14 cellular contexts compared by ENCODE assay signal in genomic region chr6:111752476-111752875, GRCh38.
DNase-seq lines count a peak whose midpoint lies in the region; ATAC-seq and TF ChIP-seq lines count a peak whose summit lies in the region.
"Had no signal": no experiment of that assay in that cellular context is flagged by ENCODE, and none has a peak within 500 bp of the region (broad histone marks: within the 10 kb centered on the region; RNA-seq: fewer than 3 reads in every experiment).

No MANE protein-coding gene starts in this region.

- peak overlapping the region; percentile 9 for H3K4me3 Mint-ChIP-seq in activated CD8-positive, alpha-beta memory T cell treated with anti-CD3 and anti-CD28 coated beads, Interleukin-2, amount 10 ng/mL, durations not matched to agents 7 days and 5 days
- H3K4me3 Mint-ChIP-seq in activated B cell treated with CpG ODN at 0.5 μM for 24 hours = no peak overlapping the region
- H3K4me3 Mint-ChIP-seq in endothelial cell (ENCODE audit: unreplicated experiment) = peak overlapping the region; percentile 76
- H3K4me3 Mint-ChIP-seq in stimulated activated naive B cell treated with anti-CD40 and anti-IgM and Interleukin-4, amounts not matched to agents 10 μg/mL and 1 μg/mL and 100 μg/mL, for 72 hours = no peak overlapping the region

- peaks cover 54% of the 10 kb centered on the region for H3K36me3 Mint-ChIP-seq in activated CD8-positive, alpha-beta memory T cell treated with anti-CD3 and anti-CD28 coated beads, Interleukin-2, amount 10 ng/mL, durations not matched to agents 7 days and 5 days
- H3K36me3 Mint-ChIP-seq in activated B cell treated with CpG ODN at 0.5 μM for 24 hours (ENCODE audit: low read depth) (peaks cover 6% of the 10 kb centered on the region), endothelial cell (ENCODE audit: low read depth, unreplicated experiment) (peaks cover 38% of the 10 kb centered on the region)
- peaks cover 31 to 44% of the 10 kb centered on the region in 2 donors for H3K36me3 Mint-ChIP-seq in stimulated activated naive B cell treated with anti-CD40 and anti-IgM and Interleukin-4, amounts not matched to agents 10 μg/mL and 1 μg/mL and 100 μg/mL, for 72 hours

- H3K9me3 Mint-ChIP-seq in activated CD8-positive, alpha-beta memory T cell treated with anti-CD3 and anti-CD28 coated beads, Interleukin-2, amount 10 ng/mL, durations not matched to agents 7 days and 5 days (ENCODE audit: low read depth) = no peaks in the 10 kb centered on the region
- H3K9me3 Mint-ChIP-seq in activated B cell treated with CpG ODN at 0.5 μM for 24 hours (no peaks in the 10 kb centered on the region), endothelial cell (ENCODE audit: unreplicated experiment) (no peaks in the 10 kb centered on the region)
- peaks cover 0 to 3% of the 10 kb centered on the region in 2 donors for H3K9me3 Mint-ChIP-seq in stimulated activated naive B cell treated with anti-CD40 and anti-IgM and Interleukin-4, amounts not matched to agents 10 μg/mL and 1 μg/mL and 100 μg/mL, for 72 hours

- DNase-seq in activated CD8-positive, alpha-beta memory T cell treated with anti-CD3 and anti-CD28 coated beads, Interleukin-2, amount 10 ng/mL, durations not matched to agents 7 days and 5 days = no peak
- no peak for DNase-seq in activated CD8-positive, alpha-beta memory T cell treated with anti-CD3 and anti-CD28 coated beads, Interleukin-2, amount 50 U/mL, for 4 hours
- DNase-seq in activated B cell treated with CpG ODN at 0.5 μM for 24 hours = no peak
- DNase-seq in endothelial cell (ENCODE audit: low spot score) = no peak
- DNase-seq in stimulated activated naive B cell treated with anti-CD40 and anti-IgM and Interleukin-4, amounts not matched to agents 10 μg/mL and 1 μg/mL and 100 μg/mL, for 72 hours = no peak
- DNase-seq in ureter (ENCODE audit: low spot score) = no peak
- DNase-seq: esophagus squamous epithelium, midbrain, NCI-H187 treated with DMSO at 0.1 percent for 48 hours, NCI-H526 treated with DMSO at 0.1 percent for 48 hours, WERI-Rb-1 had no signal

- TF ChIP-seq CTCF in activated B cell treated with CpG ODN at 0.5 μM for 24 hours (IDR thresholded peaks at IDR 0.05) = no peak
- no peak for TF ChIP-seq CTCF in endothelial cell (IDR thresholded peaks at IDR 0.05; ENCODE audit: unreplicated experiment)

- POLR2A ChIA-PET in activated B cell treated with CpG ODN at 0.5 μM for 24 hours (lab: Charles Lee) = interaction anchor here (1.0 kb wide), 1 partner anchor 291 kb away, joined by 3 read pairs; no protein-coding TSS in a partner anchor

- CTCF ChIA-PET in activated CD8-positive, alpha-beta memory T cell treated with anti-CD3 and anti-CD28 coated beads, Interleukin-2, amount 10 ng/mL, durations not matched to agents 7 days and 5 days (lab: Charles Lee) = interaction anchor here (0.7 to 3.0 kb wide), 8 partner anchors 11 to 40 kb away, joined by 3 to 27 read pairs (median 5); no protein-coding TSS in a partner anchor
- CTCF ChIA-PET in activated B cell treated with CpG ODN at 0.5 μM for 24 hours (lab: Charles Lee) = no interaction called here

- intact Hi-C loops in activated B cell treated with CpG ODN at 0.5 μM for 24 hours (cut with micrococcal nuclease) = no loop called here

- ATAC-seq in activated CD8-positive, alpha-beta memory T cell treated with anti-CD3 and anti-CD28 coated beads, Interleukin-2, amount 10 ng/mL, durations not matched to agents 7 days and 5 days = no peak
- ATAC-seq in activated B cell treated with CpG ODN at 0.5 μM for 24 hours (ENCODE audit: low read depth) = no peak
- ATAC-seq in stimulated activated naive B cell treated with anti-CD40 and anti-IgM and Interleukin-4, amounts not matched to agents 10 μg/mL and 1 μg/mL and 100 μg/mL, for 72 hours (replicated peaks) = no peak
- no peak for ATAC-seq in GM18519 (IDR thresholded peaks at IDR 0.05; ENCODE audit: low FRiP score, unreplicated experiment)
- ATAC-seq in GM19467 (IDR thresholded peaks at IDR 0.05; ENCODE audit: unreplicated experiment) = no peak
- ATAC-seq: Panc1 had no signal

- no peaks in the 10 kb centered on the region for H3K27me3 Mint-ChIP-seq in activated CD8-positive, alpha-beta memory T cell treated with anti-CD3 and anti-CD28 coated beads, Interleukin-2, amount 10 ng/mL, durations not matched to agents 7 days and 5 days
- H3K27me3 Mint-ChIP-seq in activated B cell treated with CpG ODN at 0.5 μM for 24 hours (no peaks in the 10 kb centered on the region), endothelial cell (ENCODE audit: unreplicated experiment) (peaks cover 4% of the 10 kb centered on the region)
- H3K27me3 Mint-ChIP-seq in stimulated activated naive B cell treated with anti-CD40 and anti-IgM and Interleukin-4, amounts not matched to agents 10 μg/mL and 1 μg/mL and 100 μg/mL, for 72 hours = no peaks in the 10 kb centered on the region

- peak overlapping the region; percentile 91 for H3K27ac Mint-ChIP-seq in activated CD8-positive, alpha-beta memory T cell treated with anti-CD3 and anti-CD28 coated beads, Interleukin-2, amount 10 ng/mL, durations not matched to agents 7 days and 5 days
- H3K27ac Mint-ChIP-seq in activated B cell treated with CpG ODN at 0.5 μM for 24 hours (peak overlapping the region; percentile 1), endothelial cell (ENCODE audit: unreplicated experiment) (peak overlapping the region; percentile 92)
- H3K27ac Mint-ChIP-seq in stimulated activated naive B cell treated with anti-CD40 and anti-IgM and Interleukin-4, amounts not matched to agents 10 μg/mL and 1 μg/mL and 100 μg/mL, for 72 hours = peak overlapping the region; percentile 1

- peaks cover 89% of the 10 kb centered on the region for H3K4me1 Mint-ChIP-seq in activated CD8-positive, alpha-beta memory T cell treated with anti-CD3 and anti-CD28 coated beads, Interleukin-2, amount 10 ng/mL, durations not matched to agents 7 days and 5 days
- H3K4me1 Mint-ChIP-seq in activated B cell treated with CpG ODN at 0.5 μM for 24 hours = peaks cover 67% of the 10 kb centered on the region
- peaks cover 83% of the 10 kb centered on the region for H3K4me1 Mint-ChIP-seq in endothelial cell (ENCODE audit: unreplicated experiment)
- H3K4me1 Mint-ChIP-seq in stimulated activated naive B cell treated with anti-CD40 and anti-IgM and Interleukin-4, amounts not matched to agents 10 μg/mL and 1 μg/mL and 100 μg/mL, for 72 hours = peaks cover 42 to 66% of the 10 kb centered on the region in 2 donors

Comparison
In these comparisons a context has a peak if more than half of its experiments do, and no peak if none do; other contexts are left out.
1. H3K27ac Mint-ChIP-seq: peak in every context shown above with its lines; median percentile 92 in endothelial cell; 91 in activated CD8-positive, alpha-beta memory T cell treated with anti-CD3 and anti-CD28 coated beads, Interleukin-2, amount 10 ng/mL, durations not matched to agents 7 days and 5 days; 1 in activated B cell treated with CpG ODN at 0.5 μM for 24 hours; 1 in stimulated activated naive B cell treated with anti-CD40 and anti-IgM and Interleukin-4, amounts not matched to agents 10 μg/mL and 1 μg/mL and 100 μg/mL, for 72 hours.
2. H3K4me3 Mint-ChIP-seq: peak in activated CD8-positive, alpha-beta memory T cell treated with anti-CD3 and anti-CD28 coated beads, Interleukin-2, amount 10 ng/mL, durations not matched to agents 7 days and 5 days (single experiment) and endothelial cell (single experiment); none in activated B cell treated with CpG ODN at 0.5 μM for 24 hours (single experiment) and stimulated activated naive B cell treated with anti-CD40 and anti-IgM and Interleukin-4, amounts not matched to agents 10 μg/mL and 1 μg/mL and 100 μg/mL, for 72 hours (0 of 2).